ENCODE assay signal across 17 cellular contexts in the genomic region with DNA sequence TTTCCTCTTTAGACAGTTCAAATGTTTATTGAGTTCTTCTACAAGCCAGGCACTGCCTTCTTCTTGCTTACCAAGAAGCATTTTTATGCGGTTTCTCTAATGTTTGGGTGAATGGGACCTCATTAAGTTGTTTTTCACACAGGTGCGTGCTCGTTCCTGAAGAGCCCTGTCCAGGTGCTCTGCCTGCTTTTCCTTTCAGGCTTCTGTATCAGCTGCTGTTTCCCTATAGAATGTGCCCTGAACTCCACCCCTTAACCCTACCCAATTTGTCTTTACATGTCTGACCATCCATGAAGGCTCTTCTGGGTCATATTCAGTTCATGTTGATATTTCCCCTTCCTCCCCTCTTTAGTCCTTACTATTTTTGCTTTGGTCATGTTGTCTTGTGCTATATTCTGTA. TPM values are rescaled to one million over a fixed set of nuclear protein-coding genes. Genes with fewer than 3 reads are reported as not detected.
A peak's percentile ranks its signal among the peaks of the same experiment; 100 is the strongest.
DNase-seq lines count a peak whose midpoint lies in the region; ATAC-seq and TF ChIP-seq lines count a peak whose summit lies in the region.
"Had no signal": no experiment of that assay in that cellular context is flagged by ENCODE, and none has a peak within 500 bp of the region (broad histone marks: within the 10 kb centered on the region; RNA-seq: fewer than 3 reads in every experiment).

No MANE protein-coding gene starts in this region.

- H3K27me3 Mint-ChIP-seq in nephron (ENCODE audit: low read depth): no peaks in the 10 kb centered on the region

- 59 to 64% methylated on average over 3 of the region's 3 CpGs for WGBS in esophagus, 2 donors
- WGBS in sigmoid colon, 2 donors: 23 to 65% methylated on average over 3 of the region's 3 CpGs

- H4K20me1 ChIP-seq in BLaER1: no peaks in the 10 kb centered on the region

- TF ChIP-seq EP300 in sigmoid colon (IDR thresholded peaks at IDR 0.05): no peak

- peaks cover 10% of the 10 kb centered on the region for H3K36me3 ChIP-seq in BLaER1
- no peaks in the 10 kb centered on the region for H3K36me3 ChIP-seq in esophagus (ENCODE audit: control insufficient read depth in 2 of 2, insufficient read depth in 2 of 2, low read length in 1 of 2)
- H3K36me3 ChIP-seq in sigmoid colon: no peaks in the 10 kb centered on the region
- H3K36me3 ChIP-seq: HAP-1 had no signal

- H3K4me2 ChIP-seq in BLaER1: peak overlapping the region; percentile 47

- TF ChIP-seq CTCF in nephron (IDR thresholded peaks at IDR 0.05; ENCODE audit: unreplicated experiment in 3 of 3): no peak
- TF ChIP-seq CTCF in sigmoid colon (IDR thresholded peaks at IDR 0.05): no peak

- peaks cover 13% of the 10 kb centered on the region for H3K4me1 Mint-ChIP-seq in nephron

- DNase-seq in iPS-NIHi7 (ENCODE audit: extremely low spot score) (peak; percentile 22), sigmoid colon (no peak), hippocampal formation (lab: John Stamatoyannopoulos, UW) (no peak), H4 (ENCODE audit: low spot score) (no peak)
- DNase-seq: Caco-2; CD8-positive, alpha-beta memory T cell; DND-41; GDM1; GM23248; IMR-90 had no signal

- TF ChIP-seq POLR2A in sigmoid colon (IDR thresholded peaks at IDR 0.05): no peak

- H3K9me3 Mint-ChIP-seq in nephron: no peaks in the 10 kb centered on the region
- H3K9me3 Mint-ChIP-seq: CD8-positive, alpha-beta memory T cell had no signal

- peak overlapping the region in 2 of 3 experiments; percentile 32 to 57 for H3K27ac Mint-ChIP-seq in nephron
- H3K27ac Mint-ChIP-seq: CD8-positive, alpha-beta memory T cell had no signal

- H3K4me1 ChIP-seq in BLaER1 (peaks cover 9% of the 10 kb centered on the region), esophagus (ENCODE audit: control insufficient read depth in 2 of 2, insufficient read depth in 2 of 2, low read length in 1 of 2) (peaks cover 0 to 4% of the 10 kb centered on the region in 2 donors), sigmoid colon (no peaks in the 10 kb centered on the region)
- H3K4me1 ChIP-seq: Caco-2, HAP-1 had no signal

- H3K27me3 ChIP-seq in BLaER1 (no peaks in the 10 kb centered on the region), esophagus (ENCODE audit: control insufficient read depth in 1 of 2, insufficient read depth in 2 of 2, low read length in 2 of 2) (no peaks in the 10 kb centered on the region), sigmoid colon (no peaks in the 10 kb centered on the region)

- H3K27ac ChIP-seq in BLaER1 (no peak overlapping the region), esophagus (ENCODE audit: low read depth in 2 of 2, low read length in 1 of 2) (peak overlapping the region; percentile 49 to 63), sigmoid colon (no peak overlapping the region)
- H3K27ac ChIP-seq: 22Rv1, GM23248, HL-60 had no signal

- no peak for ATAC-seq in HG03460 (IDR thresholded peaks at IDR 0.05; ENCODE audit: unreplicated experiment)

- H3K9ac ChIP-seq in BLaER1: no peak overlapping the region
- H3K9ac ChIP-seq: GM23248 had no signal

- peaks cover 21% of the 10 kb centered on the region for H3K36me3 Mint-ChIP-seq in nephron (ENCODE audit: low read depth)

- H3K4me3 Mint-ChIP-seq in nephron: no peak overlapping the region
- H3K4me3 Mint-ChIP-seq: CD8-positive, alpha-beta memory T cell had no signal

- peaks cover 17% of the 10 kb centered on the region; the same call in 1 of the 2 replicates for H3K9me3 ChIP-seq in BLaER1
- no peaks in the 10 kb centered on the region for H3K9me3 ChIP-seq in esophagus (ENCODE audit: control insufficient read depth in 2 of 2, insufficient read depth in 1 of 2, low read depth in 1 of 2, low read length in 1 of 2)
- H3K9me3 ChIP-seq in sigmoid colon: no peaks in the 10 kb centered on the region
- H3K9me3 ChIP-seq: Caco-2 had no signal

- intact Hi-C loops in sigmoid colon (cut with DNase I): no loop called here

- H3K4me3 ChIP-seq in BLaER1 (no peak overlapping the region), esophagus (ENCODE audit: low read depth in 1 of 2, low read length in 2 of 2) (no peak overlapping the region), sigmoid colon (no peak overlapping the region)
- H3K4me3 ChIP-seq: GM23248, HAP-1 had no signal

RNA-seq across cellular contexts. Expression of a gene that starts 22.4 kb away (rescaled TPM):
- polyA plus RNA-seq in esophagus: 1 to 10 TPM; 2.9 to 8.9 TPM
- 1 to 10 TPM; 1.8 to 3.0 (median 1.8) TPM for total RNA-seq in sigmoid colon
- 1 to 10 TPM in 2 of 3 donors, under 1 TPM in 1; 0.60 to 3.0 (median 1.4) TPM for polyA plus RNA-seq in sigmoid colon
- 0.56 TPM in 1 of 2 replicates, not detected in the other for total RNA-seq in H4 (2014; rRNA removed; shearing (Covaris generic))
- polyA plus RNA-seq: GM23248 had no signal

RNA-seq across cellular contexts. Expression of a gene that starts 58.0 kb away (rescaled TPM):
- polyA plus RNA-seq in esophagus: 10 to 100 TPM in 1 of 2 donors, 1 to 10 TPM in 1; 8.3 to 48.5 TPM
- 1 to 10 TPM; 3.6 to 5.3 (median 4.6) TPM for total RNA-seq in sigmoid colon
- 10 to 100 TPM in 1 of 3 donors, 1 to 10 TPM in 2; 1.2 to 18.3 (median 3.6) TPM for polyA plus RNA-seq in sigmoid colon
- 0.37 and 0.75 TPM in 2 replicates for total RNA-seq in H4 (2014; rRNA removed; shearing (Covaris generic))

Comparison
In these comparisons a context has a peak if more than half of its experiments do, and no peak if none do; other contexts are left out.
1. H3K27ac ChIP-seq: peak in esophagus (2 of 2); none in BLaER1 (single experiment) and sigmoid colon (0 of 4).